Comparison of ENCODE assay signal across 10 cellular contexts in genomic region chr21:16195476-16195875, GRCh38.
A peak's percentile ranks its signal among the peaks of the same experiment; 100 is the strongest.
DNase-seq lines count a peak whose midpoint lies in the region; ATAC-seq lines count a peak whose summit lies in the region.
"Had no signal": no experiment of that assay in that cellular context is flagged by ENCODE, and none has a peak within 500 bp of the region (broad histone marks: within the 10 kb centered on the region; RNA-seq: fewer than 3 reads in every experiment).

No MANE protein-coding gene starts in this region.

- no peaks in the 10 kb centered on the region for H3K36me3 ChIP-seq in iPS-20b (ENCODE audit: insufficient read depth, low read depth, low read length)

- peak overlapping the region; percentile 71 for H3K27ac ChIP-seq in angular gyrus (ENCODE audit: low read depth, low read length)
- H3K27ac ChIP-seq in iPS-20b (ENCODE audit: low read length) = no peak overlapping the region
- peak overlapping the region; percentile 81 for H3K27ac ChIP-seq in substantia nigra (ENCODE audit: low read depth, low read length, poor library complexity, severe bottlenecking)

- H3K4me1 ChIP-seq in iPS-20b (ENCODE audit: insufficient read depth, low read length) = peaks cover 7% of the 10 kb centered on the region; the same call in 1 of the 2 replicates

- 0 out of 2 replicates have a peak, but pooled peaks cover 4% of the 10 kb centered on the region for H3K9me3 ChIP-seq in iPS-20b (ENCODE audit: insufficient read depth, low read depth, low read length)

- peak overlapping the region; percentile 58; the same call in 1 of the 2 replicates for H3K9ac ChIP-seq in iPS-20b (ENCODE audit: low read depth, low read length)

- ATAC-seq in GM18498 (IDR thresholded peaks at IDR 0.05; ENCODE audit: unreplicated experiment) = no peak

- peak overlapping the region; percentile 52; the same call in 1 of the 2 replicates for H3K4me3 ChIP-seq in iPS-20b (ENCODE audit: low read length)

- no peaks in the 10 kb centered on the region for H3K27me3 ChIP-seq in iPS-20b (ENCODE audit: insufficient read depth, low read length)

- peak; percentile 70 for DNase-seq in SIG-M5 treated with dmso at 0.1 percent for 504 hours (lab: John Stamatoyannopoulos, UW; ENCODE audit: unreplicated experiment)
- no peak for DNase-seq in SIG-M5 (lab: John Stamatoyannopoulos, UW)
- no peak for DNase-seq in substantia nigra (lab: John Stamatoyannopoulos, UW)
- DNase-seq in T-helper 9 cell = no peak
- no peak for DNase-seq in NCI-H2171 (lab: John Stamatoyannopoulos, UW)
- DNase-seq: activated naive CD8-positive, alpha-beta T cell treated with anti-CD3 and anti-CD28 coated beads, Interleukin-2, amount 10 ng/mL, durations not matched to agents 7 days and 5 days; NCI-H2171 treated with DMSO at 0.1 percent for 48 hours had no signal
